Comparison of ENCODE assay signal across 24 cellular contexts in genomic region chr2:163475815-163476214, GRCh38.
DNase-seq lines count a peak whose midpoint lies in the region; ATAC-seq and TF ChIP-seq lines count a peak whose summit lies in the region.
"Had no signal": no experiment of that assay in that cellular context is flagged by ENCODE, and none has a peak within 500 bp of the region (broad histone marks: within the 10 kb centered on the region; RNA-seq: fewer than 3 reads in every experiment).

No MANE protein-coding gene starts in this region.

- no peak overlapping the region for H3K18ac ChIP-seq in mesendoderm (ENCODE audit: low read length)

- no peaks in the 10 kb centered on the region for H3K36me3 Mint-ChIP-seq in WTC11
- H3K36me3 Mint-ChIP-seq: CD14-positive monocyte; CD8-positive, alpha-beta memory T cell had no signal

- no peaks in the 10 kb centered on the region for H3K36me3 ChIP-seq in mesendoderm (ENCODE audit: control insufficient read depth, insufficient read depth, low read length)
- H3K36me3 ChIP-seq: BE2C; BLaER1 treated with 17β-estradiol and CSF1 and Interleukin-3, amounts not matched to agents 10 nM and 100 nM had no signal

- H3K79me1 ChIP-seq in mesendoderm (ENCODE audit: low read length) = no peaks in the 10 kb centered on the region

- peaks cover 5% of the 10 kb centered on the region for H3K4me1 Mint-ChIP-seq in WTC11
- H3K4me1 Mint-ChIP-seq: CD14-positive monocyte; CD8-positive, alpha-beta memory T cell had no signal

- H3K56ac ChIP-seq in mesendoderm (ENCODE audit: low read length) = no peak overlapping the region

- POLR2A ChIA-PET in WTC11 (lab: Charles Lee) = interaction anchor here (0.7 kb wide), 1 partner anchor 1260 kb away, joined by 3 read pairs; no protein-coding TSS in a partner anchor
- POLR2A ChIA-PET in RWPE1 (lab: Yijun Ruan, JAX; ENCODE audit: low non-redundant PET) = no interaction called here

- H2BK5ac ChIP-seq in mesendoderm (ENCODE audit: low read length) = no peak overlapping the region

- TF ChIP-seq CTCF in WTC11 (IDR thresholded peaks at IDR 0.05) (no peak), RWPE1 (conservative IDR thresholded peaks at IDR 0.05; ENCODE audit: low read depth) (no peak)

- no peak overlapping the region for H3K4me2 ChIP-seq in mesendoderm (ENCODE audit: low read length)
- H3K4me2 ChIP-seq: A549; BLaER1 treated with 17β-estradiol and CSF1 and Interleukin-3, amounts not matched to agents 10 nM and 100 nM had no signal

- no peak overlapping the region for H2BK15ac ChIP-seq in mesendoderm (replicated peaks; ENCODE audit: low read depth)

- H3K79me2 ChIP-seq in mesendoderm (ENCODE audit: control insufficient read depth, insufficient read depth, low read length) = no peaks in the 10 kb centered on the region

- DNase-seq in NCI-H2227 (lab: John Stamatoyannopoulos, UW; ENCODE audit: unreplicated experiment) (peak; percentile 38), WTC11 (ENCODE audit: low spot score) (no peak), mesendoderm (peak; percentile 41), RWPE1 (ENCODE audit: low spot score) (no peak), Kasumi-1 (lab: John Stamatoyannopoulos, UW) (no peak), NCI-H82 treated with DMSO at 0.1 percent for 48 hours (lab: John Stamatoyannopoulos, UW; ENCODE audit: unreplicated experiment) (no peak)
- DNase-seq in activated CD4-positive, CD25-positive, alpha-beta regulatory T cell (lab: John Stamatoyannopoulos, UW) = no peak
- DNase-seq: 8988T; ACHN; AML-193; BE2C; CD4-positive, alpha-beta T cell; CD8-positive, alpha-beta memory T cell; DMS 273 treated with DMSO at 0.1 percent for 48 hours; DMS79; EL; GDM1; GM23248; H9 had no signal

- H3K27ac Mint-ChIP-seq in WTC11 = no peak overlapping the region
- H3K27ac Mint-ChIP-seq: CD14-positive monocyte; CD4-positive, alpha-beta T cell; CD8-positive, alpha-beta memory T cell; H9 had no signal

- no peak overlapping the region for H2BK120ac ChIP-seq in mesendoderm (ENCODE audit: low read depth, low read length)

- WGBS in mesendoderm (ENCODE audit: extremely low coverage, insufficient coverage, low lambda C conversion rate) = no CpG with 5 or more reads among the region's 3 CpGs

- CTCF ChIA-PET in WTC11 (lab: Charles Lee) (no interaction called here), RWPE1 (lab: Yijun Ruan, JAX) (interaction anchor here (0.6 kb wide), 1 partner anchor 196 kb away, joined by 3 read pairs; no protein-coding TSS in a partner anchor)

- peaks cover 12% of the 10 kb centered on the region for H3K9me3 Mint-ChIP-seq in WTC11
- H3K9me3 Mint-ChIP-seq: H9 had no signal

- H4K5ac ChIP-seq in mesendoderm (ENCODE audit: low read length) = no peak overlapping the region

- ATAC-seq in WTC11 = peak; percentile 44; the same call in 1 of the 2 replicates
- ATAC-seq: A549, GM12878, HCT116 had no signal

- H3K4me3 Mint-ChIP-seq in WTC11 = no peak overlapping the region
- H3K4me3 Mint-ChIP-seq: CD14-positive monocyte; CD4-positive, alpha-beta T cell; CD8-positive, alpha-beta memory T cell; H9 had no signal

- H3K4ac ChIP-seq in mesendoderm (ENCODE audit: low read depth, low read length) = no peak overlapping the region

- H3K27me3 ChIP-seq in mesendoderm (ENCODE audit: insufficient read depth, low read length, poor library complexity) = no peaks in the 10 kb centered on the region
- H3K27me3 ChIP-seq: BE2C; BLaER1 treated with 17β-estradiol and CSF1 and Interleukin-3, amounts not matched to agents 10 nM and 100 nM had no signal

- no peak overlapping the region for H4K8ac ChIP-seq in mesendoderm (ENCODE audit: low read depth, low read length)

- no peak overlapping the region for H3K27ac ChIP-seq in mesendoderm (ENCODE audit: low read depth, low read length)
- H3K27ac ChIP-seq in RWPE1 = no peak overlapping the region
- H3K27ac ChIP-seq: A549; BLaER1 treated with 17β-estradiol and CSF1 and Interleukin-3, amounts not matched to agents 10 nM and 100 nM; GM23248 had no signal

- no peak overlapping the region for H3K9ac ChIP-seq in mesendoderm (ENCODE audit: low read length)
- H3K9ac ChIP-seq: BLaER1 treated with 17β-estradiol and CSF1 and Interleukin-3, amounts not matched to agents 10 nM and 100 nM; GM23248 had no signal

- no peak overlapping the region for H2AK5ac ChIP-seq in mesendoderm (ENCODE audit: low read length)

- H3K4me3 ChIP-seq in mesendoderm (ENCODE audit: low read length) = no peak overlapping the region
- H3K4me3 ChIP-seq: A549; BLaER1 treated with 17β-estradiol and CSF1 and Interleukin-3, amounts not matched to agents 10 nM and 100 nM; GM12878; GM23248 had no signal

- H3K27me3 Mint-ChIP-seq in WTC11 (ENCODE audit: low read depth) = peaks cover 10% of the 10 kb centered on the region; the same call in 1 of the 2 replicates
- H3K27me3 Mint-ChIP-seq: CD4-positive, alpha-beta T cell; CD8-positive, alpha-beta memory T cell had no signal

- H3K23ac ChIP-seq in mesendoderm (ENCODE audit: low read length) = no peak overlapping the region

- peaks cover 2% of the 10 kb centered on the region for H3K4me1 ChIP-seq in mesendoderm (ENCODE audit: control insufficient read depth, low read depth, low read length)
- H3K4me1 ChIP-seq: A549, BE2C had no signal

TF ChIP-seq in WTC11, 78 proteins besides CTCF, POLR2A, EP300 and RAD21:
- TF ChIP-seq PREB (CRISPR knock-in tag; IDR thresholded peaks at IDR 0.05; ENCODE audit: borderline replicate concordance) = no peak

Comparison
In these comparisons a context has a peak if more than half of its experiments do, and no peak if none do; other contexts are left out.
1. DNase-seq: peak in NCI-H2227 (single experiment) and mesendoderm (single experiment); none in WTC11 (single experiment), RWPE1 (single experiment), activated CD4-positive, CD25-positive, alpha-beta regulatory T cell (0 of 4), Kasumi-1 (0 of 2) and NCI-H82 treated with DMSO at 0.1 percent for 48 hours (single experiment).